ENCODE assay signal across 13 cellular contexts in the genomic region with DNA sequence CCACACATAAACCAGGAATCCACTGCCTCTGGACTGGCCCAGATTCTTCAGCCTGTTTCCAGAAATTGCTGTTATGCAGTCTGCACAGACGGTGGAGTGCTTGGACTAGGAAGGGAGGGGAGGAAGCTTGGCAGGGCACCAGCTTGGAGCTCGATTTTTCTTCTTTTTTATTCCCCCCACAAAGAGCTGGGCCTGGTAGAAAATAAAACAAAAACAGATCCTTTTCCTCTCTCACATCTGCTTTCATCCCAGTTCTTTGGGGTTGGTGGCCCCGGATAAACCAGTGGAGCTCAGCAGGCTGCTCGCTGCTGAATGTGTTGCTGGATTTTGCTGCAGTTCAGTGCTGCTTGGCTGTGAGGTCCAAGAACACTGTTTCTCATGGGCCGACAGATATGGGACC. TPM values are rescaled to one million over a fixed set of nuclear protein-coding genes. Genes with fewer than 3 reads are reported as not detected.
DNase-seq lines count a peak whose midpoint lies in the region; ATAC-seq and TF ChIP-seq lines count a peak whose summit lies in the region.
"Had no signal": no experiment of that assay in that cellular context is flagged by ENCODE, and none has a peak within 500 bp of the region (broad histone marks: within the 10 kb centered on the region; RNA-seq: fewer than 3 reads in every experiment).

No MANE protein-coding gene starts in this region.

- no peak overlapping the region for H3K9ac ChIP-seq in SK-N-SH

- peaks cover 0 to 3% of the 10 kb centered on the region in 2 experiments; a peak in 1 of 4 replicates for H3K4me1 ChIP-seq in SK-N-SH (ENCODE audit: control insufficient read depth in 1 of 2, insufficient read depth in 2 of 2, low read depth in 1 of 2, low read length in 1 of 2)
- no peaks in the 10 kb centered on the region for H3K4me1 ChIP-seq in CD4-positive, alpha-beta memory T cell (ENCODE audit: insufficient read depth, low read length)

- H3F3A ChIP-seq in SK-N-SH (replicated peaks; ENCODE audit: insufficient read depth): no peaks in the 10 kb centered on the region

- no peaks in the 10 kb centered on the region for H3K9me2 ChIP-seq in SK-N-SH

- H3K9me3 Mint-ChIP-seq in T-cell (peaks cover under 1 to 24% (median 4%) of the 10 kb centered on the region in 3 donors), immature natural killer cell (peaks cover 3 to 31% (median 11%) of the 10 kb centered on the region in 6 donors)
- peaks cover 0 to 9% (median 4%) of the 10 kb centered on the region in 8 donors for H3K9me3 Mint-ChIP-seq in CD4-positive, alpha-beta memory T cell
- H3K9me3 Mint-ChIP-seq: neural crest cell had no signal

- WGBS in SK-N-SH (ENCODE audit: low lambda C conversion rate): 40% methylated on average over 5 of the region's 5 CpGs

- POLR2A ChIA-PET in SK-N-SH (lab: Yijun Ruan, JAX) (no interaction called here), T-cell (lab: Charles Lee) (no interaction called here)
- POLR2A ChIA-PET in CD4-positive, alpha-beta memory T cell (lab: Charles Lee; ENCODE audit: partially characterized antibody): no interaction called here

- no peak overlapping the region for H3K4me3 ChIP-seq in SK-N-SH (ENCODE audit: low read depth in 2 of 2, low read length in 1 of 2)
- H3K4me3 ChIP-seq in CD4-positive, alpha-beta memory T cell (ENCODE audit: low read length in 2 of 2): no peak overlapping the region

- ATAC-seq in left cardiac atrium (peak; percentile 53 to 78), T-cell (replicated peaks in 1 of 4) (no peak)

- DNase-seq in GM03348 (ENCODE audit: low spot score) (peak; percentile 18), SK-N-SH (peak; percentile 29), left cardiac atrium (peak; percentile 31), putamen (ENCODE audit: low spot score) (peak; percentile 72), T-cell (no peak), immature natural killer cell (no peak), SIG-M5 (lab: John Stamatoyannopoulos, UW) (no peak)
- DNase-seq in CD4-positive, alpha-beta memory T cell: no peak
- DNase-seq: DMS53 had no signal

- no peak overlapping the region for H3K4me2 ChIP-seq in SK-N-SH

- H4K20me1 ChIP-seq in SK-N-SH (ENCODE audit: insufficient read depth): no peaks in the 10 kb centered on the region

- no peak overlapping the region for H2AFZ ChIP-seq in SK-N-SH (ENCODE audit: low read depth)

- H3K27me3 ChIP-seq in SK-N-SH (ENCODE audit: insufficient read depth): no peaks in the 10 kb centered on the region
- no peaks in the 10 kb centered on the region for H3K27me3 ChIP-seq in CD4-positive, alpha-beta memory T cell (ENCODE audit: insufficient read depth, low read length)

- CTCF ChIA-PET in SK-N-SH (lab: Yijun Ruan, JAX): interaction anchor here (0.8 to 2.4 kb wide), 9 partner anchors 11 to 215 kb away, joined by 3 to 15 read pairs (median 3); no protein-coding TSS in a partner anchor
- CTCF ChIA-PET in T-cell (lab: Charles Lee): no interaction called here
- CTCF ChIA-PET in CD4-positive, alpha-beta memory T cell (lab: Charles Lee; ENCODE audit: partially characterized antibody): no interaction called here

- H3K27ac ChIP-seq in SK-N-SH (ENCODE audit: low read depth in 2 of 2, low read length in 1 of 2): no peak overlapping the region
- no peak overlapping the region for H3K27ac ChIP-seq in CD4-positive, alpha-beta memory T cell (ENCODE audit: low read depth, low read length)

- TF ChIP-seq CTCF in SK-N-SH (IDR thresholded peaks at IDR 0.05): peak; percentile 40

- H3K79me2 ChIP-seq in SK-N-SH (ENCODE audit: insufficient read depth): no peaks in the 10 kb centered on the region

- no peak overlapping the region for H3K27ac Mint-ChIP-seq in T-cell
- H3K27ac Mint-ChIP-seq in immature natural killer cell: no peak overlapping the region
- H3K27ac Mint-ChIP-seq in CD4-positive, alpha-beta memory T cell: no peak overlapping the region

- intact Hi-C loops in left cardiac atrium (cut with DNase I): no loop called here
- intact Hi-C loops in CD4-positive, alpha-beta memory T cell (cut with micrococcal nuclease): no loop called here

- no peaks in the 10 kb centered on the region for H3K9me3 ChIP-seq in SK-N-SH
- H3K9me3 ChIP-seq in CD4-positive, alpha-beta memory T cell (ENCODE audit: control insufficient read depth in 1 of 2, low read length in 2 of 2): no peaks in the 10 kb centered on the region

- no peaks in the 10 kb centered on the region for H3K4me1 Mint-ChIP-seq in T-cell
- no peaks in the 10 kb centered on the region for H3K4me1 Mint-ChIP-seq in immature natural killer cell
- no peaks in the 10 kb centered on the region for H3K4me1 Mint-ChIP-seq in CD4-positive, alpha-beta memory T cell
- H3K4me1 Mint-ChIP-seq: central memory CD8-positive, alpha-beta T cell had no signal

- TF ChIP-seq RAD21 in SK-N-SH (IDR thresholded peaks at IDR 0.05; ENCODE audit: low read length): peak; percentile 74

- H3K36me3 ChIP-seq in SK-N-SH (replicated peaks in 1 of 2; ENCODE audit: control insufficient read depth in 1 of 2, insufficient read depth in 2 of 2, low read length in 1 of 2): no peaks in the 10 kb centered on the region
- H3K36me3 ChIP-seq in CD4-positive, alpha-beta memory T cell (ENCODE audit: insufficient read depth, low read length): no peaks in the 10 kb centered on the region

- H3K27me3 Mint-ChIP-seq in T-cell: no peaks in the 10 kb centered on the region
- no peaks in the 10 kb centered on the region for H3K27me3 Mint-ChIP-seq in immature natural killer cell (ENCODE audit: low read depth in 3 of 3)
- H3K27me3 Mint-ChIP-seq in CD4-positive, alpha-beta memory T cell: no peaks in the 10 kb centered on the region
- H3K27me3 Mint-ChIP-seq: central memory CD8-positive, alpha-beta T cell had no signal

- H3K4me3 Mint-ChIP-seq in T-cell (no peak overlapping the region), immature natural killer cell (no peak overlapping the region)
- no peak overlapping the region for H3K4me3 Mint-ChIP-seq in CD4-positive, alpha-beta memory T cell
- H3K4me3 Mint-ChIP-seq: central memory CD8-positive, alpha-beta T cell; neural crest cell had no signal

- H3K36me3 Mint-ChIP-seq in T-cell: no peaks in the 10 kb centered on the region
- no peaks in the 10 kb centered on the region for H3K36me3 Mint-ChIP-seq in immature natural killer cell
- H3K36me3 Mint-ChIP-seq in CD4-positive, alpha-beta memory T cell: no peaks in the 10 kb centered on the region

- no peak for TF ChIP-seq EP300 in SK-N-SH (IDR thresholded peaks at IDR 0.05; ENCODE audit: borderline replicate concordance in 1 of 2, low read depth in 1 of 2, low read length in 1 of 2)

TF ChIP-seq in SK-N-SH, 30 proteins besides CTCF, POLR2A, EP300 and RAD21:
- TF ChIP-seq SMC3 (IDR thresholded peaks at IDR 0.05; ENCODE audit: low read depth, low read length) (peak; percentile 35; the same call in 1 of the 2 replicates), CHD2 (IDR thresholded peaks at IDR 0.05; ENCODE audit: low read length, partially characterized antibody) (no peak)

RNA-seq across cellular contexts. Expression of a gene that starts 16.0 kb away (rescaled TPM):
- polyA plus RNA-seq in SK-N-SH (2012; rRNA removed): 1.1 and 1.6 TPM in 2 replicates
- 0.73 and 0.83 TPM in 2 replicates for polyA plus RNA-seq in SK-N-SH (2012; cell fraction: cytosol; rRNA removed)
- polyA plus RNA-seq in SK-N-SH (2012; cell fraction: nucleus; rRNA removed): 2.5 TPM in 2 replicates
- under 1 TPM; 0.18 to 0.41 TPM for total RNA-seq in left cardiac atrium
- total RNA-seq in T-cell: not detected
- not detected for polyA plus RNA-seq in immature natural killer cell
- total RNA-seq in CD4-positive, alpha-beta memory T cell: not detected
- polyA plus RNA-seq in CD4-positive, alpha-beta memory T cell: not detected
- total RNA-seq: H4, LHCN-M2 had no signal

Comparison
In these comparisons a context has a peak if more than half of its experiments do, and no peak if none do; other contexts are left out.
1. DNase-seq: peak in GM03348 (single experiment), SK-N-SH (single experiment), left cardiac atrium (single experiment) and putamen (single experiment); none in T-cell (0 of 34), immature natural killer cell (0 of 3), CD4-positive, alpha-beta memory T cell (0 of 5) and SIG-M5 (single experiment).
2. ATAC-seq: peak in left cardiac atrium (2 of 2); none in T-cell (0 of 4).